20 cellular contexts compared by ENCODE assay signal in genomic region chr11:62404918-62405317, GRCh38. TPM values are rescaled to one million over a fixed set of nuclear protein-coding genes. Genes with fewer than 3 reads are reported as not detected.
DNase-seq lines count a peak whose midpoint lies in the region; ATAC-seq, FAIRE-seq and TF ChIP-seq lines count a peak whose summit lies in the region.
"Had no signal": no experiment of that assay in that cellular context is flagged by ENCODE, and none has a peak within 500 bp of the region (broad histone marks: within the 10 kb centered on the region; RNA-seq: fewer than 3 reads in every experiment).

No MANE protein-coding gene starts in this region.

- DNase-seq in activated naive CD4-positive, alpha-beta T cell treated with anti-CD3 and anti-CD28 coated beads, Interleukin-2, amount 50 U/mL, for 72 hours (ENCODE audit: low spot score in 2 of 2) = no peak
- DNase-seq in activated naive CD4-positive, alpha-beta T cell (lab: John Stamatoyannopoulos, UW) = no peak
- DNase-seq in left colon = no peak
- peak; percentile 35 for DNase-seq in small intestine
- no peak for DNase-seq in heart right ventricle
- no peak for DNase-seq in activated T-cell treated with anti-CD3 and anti-CD28 coated beads, Interleukin-2, amount 50 U/mL, for 48 hours
- DNase-seq in HPDE6-E6E7 (ENCODE audit: extremely low spot score) = no peak
- DNase-seq: Calu3; CD8-positive, alpha-beta T cell; DMS79; GOT3 had no signal

- no peak for TF ChIP-seq CTCF in nephron (IDR thresholded peaks at IDR 0.05; ENCODE audit: unreplicated experiment in 3 of 3)
- no peak for TF ChIP-seq CTCF in heart right ventricle (IDR thresholded peaks at IDR 0.05)

- H3K4me1 ChIP-seq in small intestine (ENCODE audit: control insufficient read depth in 2 of 2, insufficient read depth in 1 of 2, low read depth in 1 of 2, low read length in 1 of 2) (peaks cover 0 to 6% of the 10 kb centered on the region in 2 donors), heart right ventricle (peaks cover 19 to 42% (median 31%) of the 10 kb centered on the region in 9 donors)
- H3K4me1 ChIP-seq: HAP-1 had no signal

- no peaks in the 10 kb centered on the region for H3K9me3 Mint-ChIP-seq in activated naive CD4-positive, alpha-beta T cell treated with anti-CD3 and anti-CD28 coated beads, Interleukin-2, amount 50 U/mL, for 72 hours
- no peaks in the 10 kb centered on the region for H3K9me3 Mint-ChIP-seq in nephron
- H3K9me3 Mint-ChIP-seq: CD8-positive, alpha-beta T cell had no signal

- intact Hi-C loops in left colon (cut with DNase I, micrococcal nuclease) (no loop called here), heart right ventricle (cut with DNase I) (no loop called here)

- H3K36me3 ChIP-seq in small intestine (ENCODE audit: control insufficient read depth in 2 of 2, insufficient read depth in 2 of 2, low read length in 2 of 2) = no peaks in the 10 kb centered on the region
- no peaks in the 10 kb centered on the region for H3K36me3 ChIP-seq in heart right ventricle
- H3K36me3 ChIP-seq: HAP-1 had no signal

- H3K27ac ChIP-seq in small intestine (ENCODE audit: low read depth in 1 of 2, low read length in 1 of 2) (no peak overlapping the region), heart right ventricle (no peak overlapping the region)
- H3K27ac ChIP-seq: 22Rv1 had no signal

- no peaks in the 10 kb centered on the region for H3K27me3 ChIP-seq in small intestine (ENCODE audit: control insufficient read depth in 2 of 2, insufficient read depth in 2 of 2, low read length in 2 of 2)
- H3K27me3 ChIP-seq in heart right ventricle = no peaks in the 10 kb centered on the region

- no peak for ATAC-seq in activated naive CD4-positive, alpha-beta T cell treated with anti-CD3 and anti-CD28 coated beads, Interleukin-2, amount 50 U/mL, for 72 hours
- ATAC-seq in left colon (peak; percentile 65), heart right ventricle (no peak)
- ATAC-seq: CD8-positive, alpha-beta T cell; GM12878 had no signal

- H3K9me3 ChIP-seq in small intestine (ENCODE audit: control insufficient read depth, low read depth) = no peaks in the 10 kb centered on the region
- no peaks in the 10 kb centered on the region for H3K9me3 ChIP-seq in heart right ventricle
- H3K9me3 ChIP-seq: HAP-1 had no signal

- H3K4me1 Mint-ChIP-seq in nephron = peaks cover 52% of the 10 kb centered on the region

- WGBS in small intestine, 3 donors = 25 to 65% (median 41%) methylated on average over 5 of the region's 5 CpGs
- WGBS in heart right ventricle, 2 donors = 77 to 87% methylated on average over 5 of the region's 5 CpGs

- no peak for FAIRE-seq in small intestine (lab: Jason Lieb, UNC)
- FAIRE-seq: GM12878, GM18507 had no signal

- H3K4me3 Mint-ChIP-seq in nephron = no peak overlapping the region
- H3K4me3 Mint-ChIP-seq: CD14-positive monocyte; CD8-positive, alpha-beta T cell had no signal

- H3K36me3 Mint-ChIP-seq in activated naive CD4-positive, alpha-beta T cell treated with anti-CD3 and anti-CD28 coated beads, Interleukin-2, amount 50 U/mL, for 72 hours = no peaks in the 10 kb centered on the region
- no peaks in the 10 kb centered on the region for H3K36me3 Mint-ChIP-seq in nephron (ENCODE audit: low read depth)
- H3K36me3 Mint-ChIP-seq: CD8-positive, alpha-beta T cell had no signal

- H3K4me3 ChIP-seq in small intestine (ENCODE audit: low read depth in 1 of 2, low read length in 2 of 2) = no peak overlapping the region
- H3K4me3 ChIP-seq in heart right ventricle = no peak overlapping the region
- H3K4me3 ChIP-seq: GM12878, HAP-1 had no signal

- H3K27me3 Mint-ChIP-seq in nephron (ENCODE audit: low read depth) = peaks cover 7% of the 10 kb centered on the region

- peak overlapping the region; percentile 5 to 48 for H3K27ac Mint-ChIP-seq in activated naive CD4-positive, alpha-beta T cell treated with anti-CD3 and anti-CD28 coated beads, Interleukin-2, amount 50 U/mL, for 72 hours
- H3K27ac Mint-ChIP-seq in nephron = peak overlapping the region in 2 of 3 experiments; percentile 80 to 99
- H3K27ac Mint-ChIP-seq: CD8-positive, alpha-beta T cell had no signal

RNA-seq across cellular contexts. Expression of gene SCGB1A1, which starts 13.9 kb away (rescaled TPM):
- total RNA-seq in activated naive CD4-positive, alpha-beta T cell treated with anti-CD3 and anti-CD28 coated beads, Interleukin-2, amount 50 U/mL, for 72 hours = not detected
- total RNA-seq in left colon = not detected
- 10 to 100 TPM in 1 of 3 donors, 1 to 10 TPM in 1, not detected in 1; 4.6 to 11.2 TPM for polyA plus RNA-seq in small intestine
- not detected for total RNA-seq in heart right ventricle
- under 1 TPM in 1 of 2 donors, not detected in 1; 0.20 TPM for polyA plus RNA-seq in heart right ventricle
- total RNA-seq: A673; Calu3; CD8-positive, alpha-beta T cell; G401; GM12878 had no signal
- polyA plus RNA-seq: BJ, CD14-positive monocyte, GM12878 had no signal
